Comparison of ENCODE assay signal across 11 cellular contexts in the genomic region with DNA sequence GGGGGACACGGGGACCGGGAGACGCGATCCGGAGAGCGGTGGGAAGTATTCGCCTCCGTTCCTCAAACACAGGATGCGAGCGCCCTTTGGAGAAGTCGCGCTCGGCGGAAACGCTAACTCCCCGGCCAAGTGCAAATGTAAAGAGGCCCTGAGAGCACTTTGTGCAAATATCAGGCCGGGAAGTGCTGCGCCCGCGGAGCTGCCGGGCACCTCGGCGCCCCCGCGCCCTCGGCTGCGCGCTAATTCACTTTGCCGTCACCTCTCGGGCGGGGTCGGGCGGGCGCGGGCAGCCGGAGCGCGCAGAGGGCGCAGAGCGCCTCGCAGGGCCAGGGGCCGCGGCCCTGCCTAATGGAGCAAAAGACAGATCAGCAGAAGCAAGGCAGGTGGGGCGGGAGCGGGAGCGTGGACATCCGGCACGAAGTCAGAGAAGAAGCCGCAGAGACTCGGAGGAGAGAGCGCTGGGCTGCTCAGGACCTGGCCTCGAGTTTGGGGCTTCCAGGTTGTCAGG.
DNase-seq lines count a peak whose midpoint lies in the region; ATAC-seq, FAIRE-seq and TF ChIP-seq lines count a peak whose summit lies in the region.
"Had no signal": no experiment of that assay in that cellular context is flagged by ENCODE, and none has a peak within 500 bp of the region (broad histone marks: within the 10 kb centered on the region; RNA-seq: fewer than 3 reads in every experiment).

No MANE protein-coding gene starts in this region.

- FAIRE-seq in astrocyte (lab: Jason Lieb, UNC): no peak
- FAIRE-seq: GM19239 had no signal

- CTCF ChIA-PET in CD8-positive, alpha-beta T cell (lab: Charles Lee): no interaction called here
- CTCF ChIA-PET in activated CD4-positive, alpha-beta memory T cell treated with anti-CD3 and anti-CD28 coated beads for 36 hours (lab: Charles Lee): no interaction called here

- peaks cover 10% of the 10 kb centered on the region for H3K4me1 Mint-ChIP-seq in CD8-positive, alpha-beta T cell (ENCODE audit: low read depth)
- H3K4me1 Mint-ChIP-seq in astrocyte (ENCODE audit: low read depth, unreplicated experiment): peaks cover 5% of the 10 kb centered on the region
- H3K4me1 Mint-ChIP-seq in mesothelial cell of epicardium: peaks cover 5% of the 10 kb centered on the region
- H3K4me1 Mint-ChIP-seq in activated CD4-positive, alpha-beta memory T cell treated with anti-CD3 and anti-CD28 coated beads for 36 hours (ENCODE audit: low read depth): peaks cover 6% of the 10 kb centered on the region

- H3K4me2 ChIP-seq in astrocyte (ENCODE audit: low read length): peak overlapping the region; percentile 77

- TF ChIP-seq CTCF in CD8-positive, alpha-beta T cell (IDR thresholded peaks at IDR 0.05): no peak
- no peak for TF ChIP-seq CTCF in GM06990 (IDR thresholded peaks at IDR 0.05; ENCODE audit: insufficient read depth, low read length, poor library complexity, severe bottlenecking)
- TF ChIP-seq CTCF in astrocyte (IDR thresholded peaks at IDR 0.05; ENCODE audit: insufficient read depth, low read depth, low read length): no peak
- TF ChIP-seq CTCF in mesothelial cell of epicardium (IDR thresholded peaks at IDR 0.05; ENCODE audit: unreplicated experiment): no peak

- H2AFZ ChIP-seq in astrocyte (ENCODE audit: low read depth, low read length): peak overlapping the region; percentile 47

- H3K79me2 ChIP-seq in astrocyte (ENCODE audit: insufficient read depth, low read length): no peaks in the 10 kb centered on the region

- H3K27me3 ChIP-seq in CD8-positive, alpha-beta T cell (ENCODE audit: insufficient read depth, low read length): peaks cover 9% of the 10 kb centered on the region
- H3K27me3 ChIP-seq in GM06990 (replicated peaks; ENCODE audit: control insufficient read depth, insufficient read depth, low read length): no peaks in the 10 kb centered on the region; the same call in 1 of the 2 replicates
- peaks cover 26% of the 10 kb centered on the region for H3K27me3 ChIP-seq in astrocyte (ENCODE audit: insufficient read depth, low read length)

- POLR2A ChIA-PET in CD8-positive, alpha-beta T cell (lab: Charles Lee): no interaction called here
- POLR2A ChIA-PET in activated CD4-positive, alpha-beta memory T cell treated with anti-CD3 and anti-CD28 coated beads for 36 hours (lab: Charles Lee): no interaction called here

- H4K20me1 ChIP-seq in astrocyte (ENCODE audit: insufficient read depth, low read length): no peaks in the 10 kb centered on the region

- H3K4me1 ChIP-seq in CD8-positive, alpha-beta T cell (ENCODE audit: insufficient read depth, low read length): peaks cover 4% of the 10 kb centered on the region
- H3K4me1 ChIP-seq in astrocyte (ENCODE audit: insufficient read depth, low read length): no peaks in the 10 kb centered on the region

- peak in 1 of 7 experiments; percentile 49 for DNase-seq in CD8-positive, alpha-beta T cell
- DNase-seq in GM06990 (ENCODE audit: extremely low read depth, insufficient read length): no peak
- no peak for DNase-seq in astrocyte (ENCODE audit: low read depth)
- no peak for DNase-seq in mesothelial cell of epicardium (ENCODE audit: low spot score in 2 of 2, unreplicated experiment in 2 of 2)
- no peak for DNase-seq in UCSD-AML1 (lab: John Stamatoyannopoulos, UW; ENCODE audit: unreplicated experiment)
- DNase-seq in activated CD4-positive, CD25-positive, alpha-beta regulatory T cell (lab: John Stamatoyannopoulos, UW): no peak
- no peak for DNase-seq in activated CD4-positive, alpha-beta memory T cell treated with anti-CD3 and anti-CD28 coated beads for 36 hours
- no peak for DNase-seq in C1 segment of cervical spinal cord (lab: John Stamatoyannopoulos, UW)
- DNase-seq: mammary epithelial cell; stimulated activated CD4-positive, alpha-beta T cell treated with anti-CD3 and anti-CD28 coated beads, Interleukin-1b, Interleukin-23, amount 100 ng/mL, for 48 hours had no signal

- no peak overlapping the region for H3K4me3 ChIP-seq in CD8-positive, alpha-beta T cell (ENCODE audit: low read depth, low read length)
- H3K4me3 ChIP-seq in GM06990 (replicated peaks; ENCODE audit: low read depth, low read length) (peak overlapping the region; percentile 35), astrocyte (ENCODE audit: insufficient read depth, low read depth, low read length) (no peak overlapping the region)

- H3K9me3 Mint-ChIP-seq in CD8-positive, alpha-beta T cell: no peaks in the 10 kb centered on the region
- H3K9me3 Mint-ChIP-seq in astrocyte (ENCODE audit: unreplicated experiment) (peaks cover 9% of the 10 kb centered on the region), mesothelial cell of epicardium (peaks cover 6% of the 10 kb centered on the region)
- no peaks in the 10 kb centered on the region for H3K9me3 Mint-ChIP-seq in activated CD4-positive, alpha-beta memory T cell treated with anti-CD3 and anti-CD28 coated beads for 36 hours

- no peak overlapping the region for H3K27ac Mint-ChIP-seq in CD8-positive, alpha-beta T cell
- H3K27ac Mint-ChIP-seq in astrocyte (ENCODE audit: unreplicated experiment): no peak overlapping the region
- H3K27ac Mint-ChIP-seq in mesothelial cell of epicardium: no peak overlapping the region
- no peak overlapping the region for H3K27ac Mint-ChIP-seq in activated CD4-positive, alpha-beta memory T cell treated with anti-CD3 and anti-CD28 coated beads for 36 hours

- H3K27me3 Mint-ChIP-seq in CD8-positive, alpha-beta T cell (ENCODE audit: low read depth): peaks cover 55% of the 10 kb centered on the region
- H3K27me3 Mint-ChIP-seq in astrocyte (ENCODE audit: low read depth, unreplicated experiment) (peaks cover 77% of the 10 kb centered on the region), mesothelial cell of epicardium (ENCODE audit: low read depth) (peaks cover 95% of the 10 kb centered on the region)
- H3K27me3 Mint-ChIP-seq in activated CD4-positive, alpha-beta memory T cell treated with anti-CD3 and anti-CD28 coated beads for 36 hours: peaks cover 33% of the 10 kb centered on the region

- ATAC-seq in CD8-positive, alpha-beta T cell: no peak

- no peaks in the 10 kb centered on the region for H3K36me3 ChIP-seq in CD8-positive, alpha-beta T cell (ENCODE audit: insufficient read depth, low read length)
- H3K36me3 ChIP-seq in GM06990 (ENCODE audit: control insufficient read depth, insufficient read depth, low read length): no peaks in the 10 kb centered on the region
- H3K36me3 ChIP-seq in astrocyte (ENCODE audit: insufficient read depth, low read length): no peaks in the 10 kb centered on the region

- intact Hi-C loops in CD8-positive, alpha-beta T cell (cut with DNase I, micrococcal nuclease): loop anchor here in 1 of 2 experiments (5.0 kb wide), 1 partner anchor 56 kb away; no protein-coding TSS in a partner anchor
- intact Hi-C loops in activated CD4-positive, alpha-beta memory T cell treated with anti-CD3 and anti-CD28 coated beads for 36 hours (cut with micrococcal nuclease): no loop called here

- no peak overlapping the region for H3K27ac ChIP-seq in CD8-positive, alpha-beta T cell (ENCODE audit: low read depth, low read length)
- no peak overlapping the region for H3K27ac ChIP-seq in astrocyte (ENCODE audit: low read depth, low read length)

- H3K9me3 ChIP-seq in CD8-positive, alpha-beta T cell (ENCODE audit: low read length): no peaks in the 10 kb centered on the region
- no peaks in the 10 kb centered on the region for H3K9me3 ChIP-seq in astrocyte (ENCODE audit: insufficient read depth, low read depth, low read length)

- H3K9ac ChIP-seq in astrocyte (ENCODE audit: low read length): no peak overlapping the region

- H3K36me3 Mint-ChIP-seq in CD8-positive, alpha-beta T cell: no peaks in the 10 kb centered on the region
- H3K36me3 Mint-ChIP-seq in astrocyte (ENCODE audit: low read depth, unreplicated experiment) (no peaks in the 10 kb centered on the region), mesothelial cell of epicardium (no peaks in the 10 kb centered on the region)
- no peaks in the 10 kb centered on the region for H3K36me3 Mint-ChIP-seq in activated CD4-positive, alpha-beta memory T cell treated with anti-CD3 and anti-CD28 coated beads for 36 hours

- H3K4me3 Mint-ChIP-seq in CD8-positive, alpha-beta T cell: peak overlapping the region; percentile 58
- peak overlapping the region; percentile 81 for H3K4me3 Mint-ChIP-seq in astrocyte (ENCODE audit: unreplicated experiment)
- H3K4me3 Mint-ChIP-seq in mesothelial cell of epicardium: peak overlapping the region; percentile 69
- H3K4me3 Mint-ChIP-seq in activated CD4-positive, alpha-beta memory T cell treated with anti-CD3 and anti-CD28 coated beads for 36 hours: no peak overlapping the region
